In the genomic region with DNA sequence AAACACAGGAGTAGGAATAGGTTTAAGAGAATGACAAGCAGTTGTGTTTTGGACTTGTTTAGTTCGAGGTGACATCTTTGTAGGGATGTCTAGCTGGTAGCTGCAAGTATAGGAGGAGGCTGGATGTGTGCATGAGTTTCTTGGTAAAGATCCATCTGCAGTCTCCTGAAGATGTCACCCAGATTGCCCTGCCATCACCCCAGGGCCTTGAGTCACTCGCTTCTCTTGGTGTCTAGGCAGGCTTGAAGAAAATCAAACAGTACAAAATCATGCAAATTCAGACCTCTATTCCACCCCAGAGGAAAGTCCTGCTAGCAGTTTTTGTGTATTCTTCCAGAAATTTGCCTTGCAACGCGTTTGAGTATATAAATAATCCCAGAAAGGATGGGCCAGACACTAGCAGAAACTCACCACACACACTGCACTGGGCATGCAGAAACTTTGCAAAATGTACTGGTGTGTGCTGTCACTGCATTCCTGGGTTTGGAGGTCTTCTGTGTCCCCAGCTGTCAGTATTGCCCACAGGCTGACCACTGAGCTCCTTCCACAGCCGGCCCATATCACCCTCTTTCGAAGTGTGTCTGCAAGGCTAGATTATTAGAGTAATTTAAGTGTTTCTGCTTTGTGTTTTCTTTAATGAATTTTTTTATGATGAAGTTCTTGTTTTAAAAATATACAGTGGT, we compare ENCODE assay signal across 13 cellular contexts. TPM values are rescaled to one million over a fixed set of nuclear protein-coding genes. Genes with fewer than 3 reads are reported as not detected.
DNase-seq lines count a peak whose midpoint lies in the region; ATAC-seq and TF ChIP-seq lines count a peak whose summit lies in the region.
"Had no signal": no experiment of that assay in that cellular context is flagged by ENCODE, and none has a peak within 500 bp of the region (broad histone marks: within the 10 kb centered on the region; RNA-seq: fewer than 3 reads in every experiment).

No MANE protein-coding gene starts in this region.

- in situ Hi-C loops in Panc1 (cut with HindIII; ENCODE audit: low pct_unique_long_range_greater_than_20kb, low sequenced_read_pairs), result no loop called here

- TF ChIP-seq CTCF in Panc1 (IDR thresholded peaks at IDR 0.05), result no peak
- TF ChIP-seq CTCF in fibroblast of mammary gland (conservative IDR thresholded peaks at IDR 0.05; ENCODE audit: control insufficient read depth, insufficient read depth, low read depth, low read length), result no peak
- no peak for TF ChIP-seq CTCF in sigmoid colon (IDR thresholded peaks at IDR 0.05)
- TF ChIP-seq CTCF in dorsolateral prefrontal cortex (IDR thresholded peaks at IDR 0.05 in 54 of 56, conservative IDR thresholded peaks at IDR 0.05 in 2 of 56; ENCODE audit: low read depth in 1 of 56, partially characterized antibody in 56 of 56), result no peak

- peak overlapping the region in 4 of 7 donors; percentile 5 to 85 (median 47) for H3K27ac Mint-ChIP-seq in CD4-positive, alpha-beta memory T cell

- ATAC-seq in Panc1, result peak; percentile 55; the same call in 1 of the 2 replicates
- ATAC-seq in HG03045 (IDR thresholded peaks at IDR 0.05; ENCODE audit: unreplicated experiment), result no peak
- ATAC-seq in HG03095 (IDR thresholded peaks at IDR 0.05; ENCODE audit: unreplicated experiment), result no peak

- H3K27ac ChIP-seq in CD4-positive, alpha-beta memory T cell (ENCODE audit: low read depth, low read length), result no peak overlapping the region
- H3K27ac ChIP-seq in Panc1 (ENCODE audit: low read length), result no peak overlapping the region
- peak overlapping the region; percentile 64 to 79 (median 73) for H3K27ac ChIP-seq in sigmoid colon
- H3K27ac ChIP-seq in dorsolateral prefrontal cortex, result peak overlapping the region in 1 of 59 donors; percentile 21
- H3K27ac ChIP-seq: C4-2B had no signal

- intact Hi-C loops in CD4-positive, alpha-beta memory T cell (cut with micrococcal nuclease), result no loop called here
- intact Hi-C loops in Panc1 (cut with micrococcal nuclease; ENCODE audit: unreplicated experiment), result no loop called here
- intact Hi-C loops in sigmoid colon (cut with DNase I), result no loop called here
- intact Hi-C loops in dorsolateral prefrontal cortex (cut with DNase I), result loop anchor here (5.0 to 10.0 kb wide), 3 partner anchors 52 to 800 kb away; a partner anchor contains a TSS

- CTCF ChIA-PET in CD4-positive, alpha-beta memory T cell (lab: Charles Lee; ENCODE audit: partially characterized antibody), result interaction anchor here (1.5 kb wide), 1 partner anchor 12 kb away, joined by 4 read pairs; no protein-coding TSS in a partner anchor
- CTCF ChIA-PET in Panc1 (lab: Charles Lee), result no interaction called here

- H3K36me3 Mint-ChIP-seq in CD4-positive, alpha-beta memory T cell, result no peaks in the 10 kb centered on the region

- 74 to 83% methylated on average over 6 of the region's 6 CpGs for WGBS in sigmoid colon, 2 donors

- no TSS peak for BruUV-seq in Panc1 (replicated peaks; lab: Mats Ljungman, UMichigan)

- peaks cover 27 to 55% (median 48%) of the 10 kb centered on the region in 4 donors for H3K4me1 Mint-ChIP-seq in CD4-positive, alpha-beta memory T cell

- no peak for DNase-seq in CD4-positive, alpha-beta memory T cell
- DNase-seq in Panc1 (ENCODE audit: low read depth, low spot score) (no peak), fibroblast of mammary gland (ENCODE audit: low read depth) (peak; percentile 26), sigmoid colon (no peak), activated T-cell treated with anti-CD3 and anti-CD28 coated beads for 4 hours (no peak), dorsolateral prefrontal cortex (no peak)
- DNase-seq: hypothalamus, Kasumi-1, NCI-H2107, pancreas had no signal

- no peaks in the 10 kb centered on the region for H3K27me3 ChIP-seq in CD4-positive, alpha-beta memory T cell (ENCODE audit: insufficient read depth, low read length)
- H3K27me3 ChIP-seq in Panc1 (ENCODE audit: control insufficient read depth, insufficient read depth, low read length) (no peaks in the 10 kb centered on the region), sigmoid colon (no peaks in the 10 kb centered on the region), dorsolateral prefrontal cortex (no peaks in the 10 kb centered on the region)
- H3K27me3 ChIP-seq: pancreas had no signal

- H3K9me3 Mint-ChIP-seq in CD4-positive, alpha-beta memory T cell, result no peaks in the 10 kb centered on the region

- no peak for TF ChIP-seq POLR2A in sigmoid colon (IDR thresholded peaks at IDR 0.05)

- H3K4me3 Mint-ChIP-seq in CD4-positive, alpha-beta memory T cell, result peak overlapping the region in 1 of 8 donors; percentile 8

- TF ChIP-seq EP300 in sigmoid colon (IDR thresholded peaks at IDR 0.05), result no peak

- H3K9me3 ChIP-seq in CD4-positive, alpha-beta memory T cell (ENCODE audit: control insufficient read depth in 1 of 2, low read length in 2 of 2), result no peaks in the 10 kb centered on the region
- H3K9me3 ChIP-seq in Panc1 (ENCODE audit: control insufficient read depth, insufficient read depth, low read depth, low read length), result no peaks in the 10 kb centered on the region
- H3K9me3 ChIP-seq in sigmoid colon, result no peaks in the 10 kb centered on the region
- H3K9me3 ChIP-seq: pancreas had no signal

- peaks cover 21% of the 10 kb centered on the region for H3K4me1 ChIP-seq in CD4-positive, alpha-beta memory T cell (ENCODE audit: insufficient read depth, low read length)
- H3K4me1 ChIP-seq in Panc1 (ENCODE audit: control insufficient read depth, insufficient read depth, low read length) (peaks cover 21% of the 10 kb centered on the region), sigmoid colon (peaks cover 0 to 78% (median 69%) of the 10 kb centered on the region in 4 donors)

- no peaks in the 10 kb centered on the region for H3K36me3 ChIP-seq in CD4-positive, alpha-beta memory T cell (ENCODE audit: insufficient read depth, low read length)
- H3K36me3 ChIP-seq in Panc1 (ENCODE audit: control insufficient read depth, insufficient read depth, low read length), result no peaks in the 10 kb centered on the region
- H3K36me3 ChIP-seq in sigmoid colon, result no peaks in the 10 kb centered on the region
- H3K36me3 ChIP-seq: pancreas had no signal

- H3K4me3 ChIP-seq in CD4-positive, alpha-beta memory T cell (ENCODE audit: low read length in 2 of 2), result no peak overlapping the region
- no peak overlapping the region for H3K4me3 ChIP-seq in Panc1 (ENCODE audit: low read depth in 2 of 2, low read length in 2 of 2)
- H3K4me3 ChIP-seq in fibroblast of mammary gland (ENCODE audit: control insufficient read depth, low read depth, low read length), result no peak overlapping the region
- no peak overlapping the region for H3K4me3 ChIP-seq in sigmoid colon
- no peak overlapping the region for H3K4me3 ChIP-seq in dorsolateral prefrontal cortex
- H3K4me3 ChIP-seq: pancreas had no signal

- no peaks in the 10 kb centered on the region for H3K27me3 Mint-ChIP-seq in CD4-positive, alpha-beta memory T cell

- POLR2A ChIA-PET in CD4-positive, alpha-beta memory T cell (lab: Charles Lee; ENCODE audit: partially characterized antibody), result interaction anchor here (0.6 kb wide), 1 partner anchor 53 kb away, joined by 3 read pairs; no protein-coding TSS in a partner anchor
- POLR2A ChIA-PET in Panc1 (lab: Charles Lee), result no interaction called here

RNA-seq across cellular contexts. Expression of a gene that starts 51.5 kb away (rescaled TPM):
- total RNA-seq in CD4-positive, alpha-beta memory T cell, result 10 to 100 TPM; 22.4 to 23.5 TPM
- polyA plus RNA-seq in CD4-positive, alpha-beta memory T cell, result 1 to 10 TPM; 2.7 to 8.1 TPM
- total RNA-seq in Panc1 (2021; ENCODE audit: unreplicated experiment) (9.7 TPM), sigmoid colon (10 to 100 TPM; 14.9 to 23.5 (median 20.0) TPM), dorsolateral prefrontal cortex (10 to 100 TPM in 119 of 120 experiments, 1 to 10 TPM in 1; 9.9 to 37.1 (median 18.3) TPM)
- polyA plus RNA-seq in Panc1 (2012; ENCODE audit: insufficient read length), result 4.0 TPM
- polyA plus RNA-seq in sigmoid colon, result 1 to 10 TPM; 3.6 to 5.0 (median 4.2) TPM

Comparison
In these comparisons a context has a peak if more than half of its experiments do, and no peak if none do; other contexts are left out.
1. H3K27ac ChIP-seq: peak in sigmoid colon (4 of 4); none in CD4-positive, alpha-beta memory T cell (single experiment) and Panc1 (single experiment).
2. intact Hi-C loops: an anchor here in dorsolateral prefrontal cortex (5.0 to 10.0 kb wide); none called in CD4-positive, alpha-beta memory T cell, Panc1 and sigmoid colon.